12 cellular contexts compared by ENCODE assay signal in the genomic region with DNA sequence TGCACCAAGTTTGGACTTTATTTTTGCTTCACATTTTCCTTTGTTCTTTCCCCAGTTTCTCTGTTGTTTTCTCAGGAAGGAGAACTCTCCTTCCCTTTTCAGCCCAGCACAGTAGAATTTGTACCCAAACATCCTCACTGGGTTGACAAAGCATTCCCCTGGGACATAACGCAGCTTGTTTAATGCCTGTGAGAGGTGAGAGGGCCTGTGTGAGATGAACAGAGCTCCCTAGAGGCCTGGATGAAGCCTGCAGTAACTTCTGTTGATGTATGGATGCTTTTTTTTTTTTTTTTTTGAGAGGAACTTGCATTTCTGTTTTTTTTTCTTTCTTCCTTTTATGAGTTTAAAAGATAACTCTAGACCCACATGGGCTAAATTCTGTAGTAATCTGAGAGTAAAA.
A peak's percentile ranks its signal among the peaks of the same experiment; 100 is the strongest.
DNase-seq lines count a peak whose midpoint lies in the region; TF ChIP-seq lines count a peak whose summit lies in the region.
"Had no signal": no experiment of that assay in that cellular context is flagged by ENCODE, and none has a peak within 500 bp of the region (broad histone marks: within the 10 kb centered on the region; RNA-seq: fewer than 3 reads in every experiment).

No MANE protein-coding gene starts in this region.

- H2AK5ac ChIP-seq in trophoblast cell (ENCODE audit: low read length) = no peak overlapping the region

- no peaks in the 10 kb centered on the region for H3K9me3 ChIP-seq in HUES64 (ENCODE audit: insufficient read depth, low read depth, low read length)
- no peaks in the 10 kb centered on the region for H3K9me3 ChIP-seq in right atrium auricular region
- H3K9me3 ChIP-seq in trophoblast cell (ENCODE audit: insufficient read depth, low read depth, low read length) = peaks cover 2% of the 10 kb centered on the region

- H2BK120ac ChIP-seq in trophoblast cell (ENCODE audit: insufficient read depth, low read length, poor library complexity) = no peak overlapping the region

- H3K27ac ChIP-seq in HUES64 (ENCODE audit: low read depth, low read length) = peak overlapping the region; percentile 46; the same call in 1 of the 2 replicates
- peak overlapping the region in 34 of 59 donors; percentile 6 to 83 (median 52) for H3K27ac ChIP-seq in dorsolateral prefrontal cortex
- H3K27ac ChIP-seq in right atrium auricular region = no peak overlapping the region
- H3K27ac ChIP-seq in trophoblast cell (ENCODE audit: low read depth, low read length) = no peak overlapping the region
- H3K27ac ChIP-seq: SK-N-MC had no signal

- H3K4me1 ChIP-seq in HUES64 (ENCODE audit: insufficient read depth, low read length) (peaks cover 12% of the 10 kb centered on the region), right atrium auricular region (no peaks in the 10 kb centered on the region), trophoblast cell (ENCODE audit: control insufficient read depth in 1 of 2, insufficient read depth in 2 of 2, low read length in 2 of 2) (peaks cover 3 to 4% of the 10 kb centered on the region in 2 experiments)

- H2BK5ac ChIP-seq in trophoblast cell (ENCODE audit: low read depth, low read length, poor library complexity) = no peak overlapping the region

- 21% methylated on average over 1 of the region's 1 CpG for WGBS in HUES64
- no CpG with 5 or more reads among the region's 1 CpG for WGBS in trophoblast cell (ENCODE audit: extremely low coverage, insufficient coverage, insufficient read length)

- no peak overlapping the region for H3K23ac ChIP-seq in trophoblast cell (ENCODE audit: low read length)

- no peak overlapping the region for H3K18ac ChIP-seq in trophoblast cell (ENCODE audit: low read length)

- peak; percentile 55 to 81 for DNase-seq in NCI-H524 (lab: John Stamatoyannopoulos, UW)
- no peak for DNase-seq in dorsolateral prefrontal cortex
- DNase-seq in pons (ENCODE audit: low spot score) = peak; percentile 76
- DNase-seq in right atrium auricular region (ENCODE audit: low spot score) = no peak
- DNase-seq in trophoblast cell = no peak
- DNase-seq in stimulated activated naive CD4-positive, alpha-beta T cell treated with Interleukin-2 at 50 U/mL for 16 hours (lab: John Stamatoyannopoulos, UW) = no peak
- DNase-seq in stimulated activated naive CD4-positive, alpha-beta T cell (lab: John Stamatoyannopoulos, UW) = no peak
- DNase-seq: activated T-cell treated with anti-CD3 and anti-CD28 coated beads, Interleukin-2, amount 50 U/mL, for 1 hour; erythroblast; stimulated activated CD4-positive, alpha-beta T cell treated with anti-CD3 and anti-CD28 coated beads, Interleukin-4, amount 100 ng/mL, for 4 hours had no signal

- H4K8ac ChIP-seq in trophoblast cell (ENCODE audit: low read depth, low read length) = no peak overlapping the region

- H4K91ac ChIP-seq in trophoblast cell (ENCODE audit: low read depth, low read length) = no peak overlapping the region

- no peak overlapping the region for H2AFZ ChIP-seq in trophoblast cell (ENCODE audit: insufficient read depth, low read length, poor library complexity)

- no peaks in the 10 kb centered on the region for H3K79me1 ChIP-seq in trophoblast cell (ENCODE audit: low read length)

- no peak overlapping the region for H2BK12ac ChIP-seq in trophoblast cell (ENCODE audit: low read length)

- H3K4me3 ChIP-seq in HUES64 (ENCODE audit: low read length) (no peak overlapping the region), dorsolateral prefrontal cortex (peak overlapping the region in 1 of 59 donors; percentile 7), right atrium auricular region (no peak overlapping the region), trophoblast cell (ENCODE audit: low read depth, low read length) (no peak overlapping the region)
- H3K4me3 ChIP-seq: SK-N-MC had no signal

- intact Hi-C loops in dorsolateral prefrontal cortex (cut with DNase I) = no loop called here

- H3K14ac ChIP-seq in trophoblast cell (ENCODE audit: low read length) = no peak overlapping the region

- no peak overlapping the region for H3K4ac ChIP-seq in trophoblast cell (ENCODE audit: low read depth, low read length)

- no peaks in the 10 kb centered on the region for H3K27me3 ChIP-seq in HUES64 (ENCODE audit: insufficient read depth, low read length)
- no peaks in the 10 kb centered on the region for H3K27me3 ChIP-seq in dorsolateral prefrontal cortex
- no peaks in the 10 kb centered on the region for H3K27me3 ChIP-seq in right atrium auricular region
- no peaks in the 10 kb centered on the region for H3K27me3 ChIP-seq in trophoblast cell (ENCODE audit: insufficient read depth, low read length)

- H3K9ac ChIP-seq in HUES64 (ENCODE audit: low read depth, low read length) (no peak overlapping the region), trophoblast cell (ENCODE audit: low read length) (no peak overlapping the region)

- no peak overlapping the region for H4K12ac ChIP-seq in trophoblast cell (ENCODE audit: low read depth, low read length)

- H3K36me3 ChIP-seq in HUES64 (ENCODE audit: insufficient read depth, low read length) (no peaks in the 10 kb centered on the region), right atrium auricular region (no peaks in the 10 kb centered on the region), trophoblast cell (ENCODE audit: control insufficient read depth in 1 of 2, insufficient read depth in 2 of 2, low read length in 2 of 2) (no peaks in the 10 kb centered on the region)

- H3K4me2 ChIP-seq in trophoblast cell (ENCODE audit: low read length) = no peak overlapping the region

- TF ChIP-seq CTCF in dorsolateral prefrontal cortex (IDR thresholded peaks at IDR 0.05 in 54 of 56, conservative IDR thresholded peaks at IDR 0.05 in 2 of 56; ENCODE audit: low read depth in 1 of 56, partially characterized antibody in 56 of 56) = peak in 34 of 56 donors; percentile 10 to 52 (median 27)
- no peak for TF ChIP-seq CTCF in right atrium auricular region (IDR thresholded peaks at IDR 0.05)

- no peaks in the 10 kb centered on the region for H3K79me2 ChIP-seq in trophoblast cell (ENCODE audit: control insufficient read depth, insufficient read depth, low read length, poor library complexity)

Comparison
In these comparisons a context has a peak if more than half of its experiments do, and no peak if none do; other contexts are left out.
1. H3K27ac ChIP-seq: peak in HUES64 (single experiment) and dorsolateral prefrontal cortex (34 of 59); none in right atrium auricular region (0 of 2) and trophoblast cell (single experiment).
2. DNase-seq: peak in NCI-H524 (2 of 2) and pons (single experiment); none in dorsolateral prefrontal cortex (0 of 10), right atrium auricular region (single experiment), trophoblast cell (0 of 2), stimulated activated naive CD4-positive, alpha-beta T cell treated with Interleukin-2 at 50 U/mL for 16 hours (single experiment) and stimulated activated naive CD4-positive, alpha-beta T cell (0 of 6).
3. CTCF ChIP-seq: peak in dorsolateral prefrontal cortex (34 of 56); none in right atrium auricular region (0 of 2).